8 cellular contexts compared by ENCODE assay signal in genomic region chrX:47191331-47191730, GRCh38. TPM values are rescaled to one million over a fixed set of nuclear protein-coding genes. Genes with fewer than 3 reads are reported as not detected.
DNase-seq lines count a peak whose midpoint lies in the region; ATAC-seq, FAIRE-seq and TF ChIP-seq lines count a peak whose summit lies in the region.

No MANE protein-coding gene starts in this region.

- H3K4me3 ChIP-seq in heart left ventricle, result peak overlapping the region; percentile 43 to 78 (median 59)
- peak overlapping the region; percentile 49 to 69 for H3K4me3 ChIP-seq in kidney (ENCODE audit: low read length in 2 of 2)

- 11 to 49% (median 26%) methylated on average over 21 to 26 of the region's 26 CpGs for WGBS in heart left ventricle, 4 donors

- H3K4me1 ChIP-seq in heart left ventricle (peaks cover 0 to 45% (median 18%) of the 10 kb centered on the region in 12 donors), kidney (ENCODE audit: control insufficient read depth in 1 of 2, insufficient read depth in 1 of 2, low read depth in 1 of 2, low read length in 2 of 2) (peaks cover 3 to 13% of the 10 kb centered on the region in 2 donors)

- no peak for FAIRE-seq in kidney (lab: Jason Lieb, UNC)

- H3K9me3 ChIP-seq in heart left ventricle (no peaks in the 10 kb centered on the region), kidney (ENCODE audit: control insufficient read depth in 1 of 2, low read length in 2 of 2) (no peaks in the 10 kb centered on the region)

- TF ChIP-seq CTCF in heart left ventricle (IDR thresholded peaks at IDR 0.05) (no peak), kidney (IDR thresholded peaks at IDR 0.05; ENCODE audit: borderline replicate concordance, extremely low read depth, insufficient read depth) (no peak)

- ATAC-seq in heart left ventricle (no peak), Right ventricle myocardium superior (ENCODE audit: poor library complexity) (no peak), HG03432 (IDR thresholded peaks at IDR 0.05; ENCODE audit: unreplicated experiment) (no peak), HG03520 (IDR thresholded peaks at IDR 0.05; ENCODE audit: unreplicated experiment) (no peak)

- TF ChIP-seq POLR2A in heart left ventricle (IDR thresholded peaks at IDR 0.05), result no peak

- H3K27ac ChIP-seq in heart left ventricle (peak overlapping the region in 7 of 12 donors; percentile 39 to 64 (median 52)), kidney (ENCODE audit: low read depth in 2 of 2, low read length in 2 of 2) (peak overlapping the region in 1 of 2 donors; percentile 1)

- DNase-seq in heart left ventricle (no peak), Right ventricle myocardium superior (no peak), SHP77 treated with DMSO at 0.1 percent for 48 hours (lab: John Stamatoyannopoulos, UW) (peak; percentile 42), kidney (peak; percentile 75)
- peak; percentile 22 for DNase-seq in activated naive CD8-positive, alpha-beta T cell treated with anti-CD3 and anti-CD28 coated beads, Interleukin-2, amount 50 U/mL, for 16 hours (ENCODE audit: low read depth, low spot score)
- DNase-seq in stimulated activated CD4-positive, alpha-beta T cell treated with anti-CD3 and anti-CD28 coated beads, TNF-alpha, amount 100 ng/mL, for 4 hours (ENCODE audit: low read depth in 3 of 3), result peak in 2 of 3 experiments; percentile 23 to 35

- peaks cover 0 to 32% (median 0%) of the 10 kb centered on the region in 9 donors for H3K27me3 ChIP-seq in heart left ventricle

- peak overlapping the region; percentile 55 to 65 for H3K9ac ChIP-seq in kidney (ENCODE audit: low read length in 2 of 2)

- H3K36me3 ChIP-seq in heart left ventricle (peaks cover 0 to 7% (median 3%) of the 10 kb centered on the region in 9 donors), kidney (ENCODE audit: control insufficient read depth in 1 of 2, insufficient read depth in 2 of 2, low read length in 2 of 2) (peaks cover 0 to 3% of the 10 kb centered on the region in 2 donors)

- intact Hi-C loops in heart left ventricle (cut with DNase I), result loop anchor here in 9 of 10 donors (5.0 to 10.0 kb wide), 6 partner anchors 191 to 833 kb away; partner anchors contain the start of genes ELK1 (in 3 of the 9) and UXT (in 2 of the 9)
- intact Hi-C loops in Right ventricle myocardium superior (cut with DNase I), result loop anchor here (5.0 to 10.0 kb wide), 2 partner anchors 193 to 331 kb away; no protein-coding TSS in a partner anchor
- intact Hi-C loops in kidney (cut with DNase I), result no loop called here

RNA-seq across cellular contexts. Expression of gene UBA1, which starts 2.3 kb away (rescaled TPM):
- total RNA-seq in heart left ventricle, result 100 to 1,000 TPM; 116 to 171 (median 130) TPM
- 100 to 1,000 TPM in 1 of 2 donors, 10 to 100 TPM in 1; 86.9 to 134 TPM for polyA plus RNA-seq in heart left ventricle
- 89.8 TPM for total RNA-seq in Right ventricle myocardium superior
- 218 TPM for total RNA-seq in kidney
- polyA plus RNA-seq in kidney (ENCODE audit: insufficient read depth, low read depth, low replicate concordance), result 155 TPM

RNA-seq across cellular contexts. Expression of gene CDK16, which starts 27.1 kb away (rescaled TPM):
- 100 to 1,000 TPM; 123 to 209 (median 143) TPM for total RNA-seq in heart left ventricle
- polyA plus RNA-seq in heart left ventricle, result 100 to 1,000 TPM; 100 to 115 TPM
- total RNA-seq in Right ventricle myocardium superior, result 128 TPM
- total RNA-seq in kidney, result 96.1 TPM
- 89.1 TPM for polyA plus RNA-seq in kidney (ENCODE audit: insufficient read depth, low read depth, low replicate concordance)

RNA-seq across cellular contexts. Expression of gene USP11, which starts 41.5 kb away (rescaled TPM):
- total RNA-seq in heart left ventricle (10 to 100 TPM; 28.2 to 68.9 (median 45.9) TPM), Right ventricle myocardium superior (31.7 TPM), kidney (91.6 TPM)
- polyA plus RNA-seq in heart left ventricle (10 to 100 TPM; 17.9 to 29.3 TPM), kidney (ENCODE audit: insufficient read depth, low read depth, low replicate concordance) (30.9 TPM)

RNA-seq across cellular contexts. Expression of gene RBM10, which starts 46.3 kb away (rescaled TPM):
- total RNA-seq in heart left ventricle (10 to 100 TPM; 17.5 to 44.6 (median 28.3) TPM), Right ventricle myocardium superior (27.4 TPM), kidney (31.7 TPM)
- polyA plus RNA-seq in heart left ventricle (10 to 100 TPM; 21.2 to 40.9 TPM), kidney (ENCODE audit: insufficient read depth, low read depth, low replicate concordance) (27.5 TPM)

RNA-seq across cellular contexts. Expression of gene NDUFB11, which starts 46.8 kb away (rescaled TPM):
- total RNA-seq in heart left ventricle, result 100 to 1,000 TPM; 133 to 217 (median 173) TPM
- 100 to 1,000 TPM; 128 to 254 TPM for polyA plus RNA-seq in heart left ventricle
- 196 TPM for total RNA-seq in Right ventricle myocardium superior
- total RNA-seq in kidney, result 70.7 TPM
- 215 TPM for polyA plus RNA-seq in kidney (ENCODE audit: insufficient read depth, low read depth, low replicate concordance)

Comparison
In these comparisons a context has a peak if more than half of its experiments do, and no peak if none do; other contexts are left out.
1. DNase-seq: peak in SHP77 treated with DMSO at 0.1 percent for 48 hours (single experiment), activated naive CD8-positive, alpha-beta T cell treated with anti-CD3 and anti-CD28 coated beads, Interleukin-2, amount 50 U/mL, for 16 hours (single experiment), kidney (single experiment) and stimulated activated CD4-positive, alpha-beta T cell treated with anti-CD3 and anti-CD28 coated beads, TNF-alpha, amount 100 ng/mL, for 4 hours (2 of 3); none in heart left ventricle (0 of 5) and Right ventricle myocardium superior (single experiment).